17 cellular contexts compared by ENCODE assay signal in genomic region chr4:679571-680083, GRCh38. TPM values are rescaled to one million over a fixed set of nuclear protein-coding genes. Genes with fewer than 3 reads are reported as not detected.
DNase-seq lines count a peak whose midpoint lies in the region; ATAC-seq and TF ChIP-seq lines count a peak whose summit lies in the region.
"Had no signal": no experiment of that assay in that cellular context is flagged by ENCODE, and none has a peak within 500 bp of the region (broad histone marks: within the 10 kb centered on the region; RNA-seq: fewer than 3 reads in every experiment).

No MANE protein-coding gene starts in this region.

- H3K4me3 Mint-ChIP-seq in T-helper 17 cell (peak overlapping the region; percentile 15), nephron (peak overlapping the region; percentile 19 to 69 (median 26)), type B pancreatic cell (peak overlapping the region; percentile 41)
- H3K4me3 Mint-ChIP-seq: HFFc6 had no signal

- intact Hi-C loops in Right ventricle myocardium inferior (cut with DNase I) (no loop called here), left ventricle myocardium inferior (cut with micrococcal nuclease) (no loop called here)

- H3K9me3 Mint-ChIP-seq in nephron: no peaks in the 10 kb centered on the region
- no peaks in the 10 kb centered on the region for H3K9me3 Mint-ChIP-seq in type B pancreatic cell
- H3K9me3 Mint-ChIP-seq: HFFc6 had no signal

- H3K27ac ChIP-seq in left ventricle myocardium inferior (replicated peaks): no peak overlapping the region

- H3K4me3 ChIP-seq in left ventricle myocardium inferior: no peak overlapping the region

- H3K36me3 ChIP-seq in left ventricle myocardium inferior: no peaks in the 10 kb centered on the region
- H3K36me3 ChIP-seq: BLaER1 treated with 17β-estradiol and CSF1 and Interleukin-3, amounts not matched to agents 10 nM and 100 nM had no signal

- H3K36me3 Mint-ChIP-seq in T-helper 17 cell (ENCODE audit: low read depth) (no peaks in the 10 kb centered on the region), nephron (ENCODE audit: low read depth) (no peaks in the 10 kb centered on the region), type B pancreatic cell (no peaks in the 10 kb centered on the region)

- H3K27me3 ChIP-seq in left ventricle myocardium inferior (ENCODE audit: low read depth): no peaks in the 10 kb centered on the region
- H3K27me3 ChIP-seq: BLaER1 treated with 17β-estradiol and CSF1 and Interleukin-3, amounts not matched to agents 10 nM and 100 nM had no signal

- no peak overlapping the region for H3K27ac Mint-ChIP-seq in T-helper 17 cell
- no peak overlapping the region for H3K27ac Mint-ChIP-seq in nephron
- H3K27ac Mint-ChIP-seq in type B pancreatic cell: no peak overlapping the region
- H3K27ac Mint-ChIP-seq: HFFc6 had no signal

- H3K27me3 Mint-ChIP-seq in T-helper 17 cell (no peaks in the 10 kb centered on the region), nephron (ENCODE audit: low read depth) (peaks cover 7% of the 10 kb centered on the region), type B pancreatic cell (no peaks in the 10 kb centered on the region)

- H3K9me3 ChIP-seq in left ventricle myocardium inferior (replicated peaks) (no peaks in the 10 kb centered on the region), T-helper 17 cell (ENCODE audit: control insufficient read depth, low read length, poor library complexity, severe bottlenecking) (no peaks in the 10 kb centered on the region)
- H3K9me3 ChIP-seq: BLaER1 treated with 17β-estradiol and CSF1 and Interleukin-3, amounts not matched to agents 10 nM and 100 nM had no signal

- H3K4me1 ChIP-seq in left ventricle myocardium inferior: peaks cover 47% of the 10 kb centered on the region

- no peak for TF ChIP-seq CTCF in left ventricle myocardium inferior (IDR thresholded peaks at IDR 0.05; ENCODE audit: borderline replicate concordance)
- TF ChIP-seq CTCF in nephron (IDR thresholded peaks at IDR 0.05; ENCODE audit: unreplicated experiment in 3 of 3): no peak
- TF ChIP-seq CTCF in type B pancreatic cell (conservative IDR thresholded peaks at IDR 0.05): no peak
- no peak for TF ChIP-seq CTCF in GM13977 (IDR thresholded peaks at IDR 0.05; ENCODE audit: extremely low read depth, insufficient read depth, missing control alignments)

- ATAC-seq in Right ventricle myocardium inferior: no peak
- no peak for ATAC-seq in T-helper 17 cell
- ATAC-seq in GM18907 (IDR thresholded peaks at IDR 0.05; ENCODE audit: unreplicated experiment): no peak

- DNase-seq in Right ventricle myocardium inferior (ENCODE audit: missing footprints) (peak; percentile 46), left ventricle myocardium inferior (no peak), T-helper 17 cell (no peak), type B pancreatic cell (ENCODE audit: extremely low spot score, unreplicated experiment) (no peak), GM13977 (ENCODE audit: low spot score) (no peak)
- no peak for DNase-seq in NK-92 treated with Interleukin-12 subunit alpha and Interleukin-12 subunit beta, amount 100 ng/mL, for 24 hours (lab: John Stamatoyannopoulos, UW)
- DNase-seq: DMS 273 treated with DMSO at 0.1 percent for 48 hours, HFFc6, KG1, NCI-H1417 treated with DMSO at 0.1 percent for 48 hours, NCI-H1930, NCI-H2171, NCI-H510A, NCI-H82 had no signal

- H3K4me1 Mint-ChIP-seq in T-helper 17 cell: peaks cover 10% of the 10 kb centered on the region
- peaks cover 20% of the 10 kb centered on the region for H3K4me1 Mint-ChIP-seq in nephron
- no peaks in the 10 kb centered on the region for H3K4me1 Mint-ChIP-seq in type B pancreatic cell (ENCODE audit: unreplicated experiment)

- in situ Hi-C loops in GM13977 (cut with MboI; ENCODE audit: low pct_unique_long_range_greater_than_20kb, low sequenced_read_pairs, unreplicated experiment): no loop called here

RNA-seq across cellular contexts. Expression of gene MYL5, which starts 5.3 kb away (rescaled TPM):
- total RNA-seq in Right ventricle myocardium inferior (3.9 TPM), left ventricle myocardium inferior (4.5 TPM), T-helper 17 cell (10 to 100 TPM; 20.3 to 22.9 TPM), type B pancreatic cell (ENCODE audit: low replicate concordance) (20.2 and 21.3 TPM in 2 replicates)

RNA-seq across cellular contexts. Expression of gene ATP5ME, which starts 5.6 kb away (rescaled TPM):
- 1,162 TPM for total RNA-seq in Right ventricle myocardium inferior
- 914 TPM for total RNA-seq in left ventricle myocardium inferior
- 100 to 1,000 TPM in 1 of 2 donors, 10 to 100 TPM in 1; 98.4 to 120 TPM for total RNA-seq in T-helper 17 cell
- total RNA-seq in type B pancreatic cell (ENCODE audit: low replicate concordance): 285 and 363 TPM in 2 replicates

RNA-seq across cellular contexts. Expression of gene SLC49A3, which starts 9.3 kb away (rescaled TPM):
- total RNA-seq in Right ventricle myocardium inferior (17.3 TPM), left ventricle myocardium inferior (12.0 TPM), T-helper 17 cell (1 to 10 TPM; 1.1 to 2.7 TPM), type B pancreatic cell (ENCODE audit: low replicate concordance) (2.5 and 3.3 TPM in 2 replicates)

RNA-seq across cellular contexts. Expression of gene PCGF3, which starts 26.0 kb away (rescaled TPM):
- 21.7 TPM for total RNA-seq in Right ventricle myocardium inferior
- 21.5 TPM for total RNA-seq in left ventricle myocardium inferior
- total RNA-seq in T-helper 17 cell: 10 to 100 TPM; 31.3 to 38.0 TPM
- 64.3 and 66.7 TPM in 2 replicates for total RNA-seq in type B pancreatic cell (ENCODE audit: low replicate concordance)

RNA-seq across cellular contexts. Expression of gene PDE6B, which starts 54.3 kb away (rescaled TPM):
- 1.7 TPM for total RNA-seq in Right ventricle myocardium inferior
- 2.7 TPM for total RNA-seq in left ventricle myocardium inferior
- total RNA-seq in T-helper 17 cell: 10 to 100 TPM; 10.2 to 11.5 TPM
- total RNA-seq in type B pancreatic cell (ENCODE audit: low replicate concordance): 6.7 and 12.2 TPM in 2 replicates
- total RNA-seq: HFFc6 had no signal
